ENCODE assay signal across 20 cellular contexts in genomic region chr1:228284521-228284920, GRCh38.
"Had no signal": no experiment of that assay in that cellular context is flagged by ENCODE, and none has a peak within 500 bp of the region (broad histone marks: within the 10 kb centered on the region; RNA-seq: fewer than 3 reads in every experiment).

No MANE protein-coding gene starts in this region.

- ATAC-seq: heart right ventricle; left lung; pancreas; right lobe of liver; stimulated activated effector memory CD8-positive, alpha-beta T cell treated with anti-CD3 and anti-CD28 coated beads, Interleukin-12 subunit alpha, Interleukin-12 subunit beta, amount 100 ng/mL, for 72 hours had no signal

- H3K27ac Mint-ChIP-seq: naive B cell; progenitor cell of endocrine pancreas; stimulated activated effector memory CD8-positive, alpha-beta T cell treated with anti-CD3 and anti-CD28 coated beads, Interleukin-12 subunit alpha, Interleukin-12 subunit beta, amount 100 ng/mL, for 72 hours; stimulated activated naive CD8-positive, alpha-beta T cell treated with anti-CD3 and anti-CD28 coated beads, Interleukin-15, Interleukin-2, amounts not matched to agents 100 ng/mL and 50 ng/mL, for 24 hours had no signal

- H3K27me3 ChIP-seq: colonic mucosa, heart right ventricle, left lung, pancreas, right lobe of liver, tibial artery had no signal

- H3K9me3 Mint-ChIP-seq: naive B cell; neural crest cell; stimulated activated effector memory CD8-positive, alpha-beta T cell treated with anti-CD3 and anti-CD28 coated beads, Interleukin-12 subunit alpha, Interleukin-12 subunit beta, amount 100 ng/mL, for 72 hours; stimulated activated naive CD8-positive, alpha-beta T cell treated with anti-CD3 and anti-CD28 coated beads, Interleukin-15, Interleukin-2, amounts not matched to agents 100 ng/mL and 50 ng/mL, for 24 hours had no signal

- H3K4me3 ChIP-seq: colonic mucosa, heart right ventricle, left lung, lung, pancreas, right lobe of liver, tibial artery had no signal

- H3K4me1 Mint-ChIP-seq: naive B cell, neural crest cell had no signal

- H3K9me3 ChIP-seq: colonic mucosa, heart right ventricle, left lung, pancreas, right lobe of liver, tibial artery had no signal

- FAIRE-seq: islet of Langerhans, pancreas had no signal

- H3K36me3 ChIP-seq: colonic mucosa, pancreas, right lobe of liver had no signal

- H3K4me3 Mint-ChIP-seq: naive B cell; neural crest cell; stimulated activated effector memory CD8-positive, alpha-beta T cell treated with anti-CD3 and anti-CD28 coated beads, Interleukin-12 subunit alpha, Interleukin-12 subunit beta, amount 100 ng/mL, for 72 hours; stimulated activated naive CD8-positive, alpha-beta T cell treated with anti-CD3 and anti-CD28 coated beads, Interleukin-15, Interleukin-2, amounts not matched to agents 100 ng/mL and 50 ng/mL, for 24 hours had no signal

- H3K4me1 ChIP-seq: colonic mucosa, left lung, pancreas, right lobe of liver, tibial artery had no signal

- H3K27me3 Mint-ChIP-seq: naive B cell; progenitor cell of endocrine pancreas; stimulated activated naive CD8-positive, alpha-beta T cell treated with anti-CD3 and anti-CD28 coated beads, Interleukin-15, Interleukin-2, amounts not matched to agents 100 ng/mL and 50 ng/mL, for 24 hours had no signal

- H3K27ac ChIP-seq: colonic mucosa, heart right ventricle, left lung, pancreas, right lobe of liver, tibial artery had no signal

- DNase-seq: caudate nucleus; colonic mucosa; dermis blood vessel endothelial cell; foreskin melanocyte; hypothalamus; mesenchymal stem cell; naive B cell; pancreas; right lobe of liver; stimulated activated CD4-positive, alpha-beta T cell treated with anti-CD3 and anti-CD28 coated beads, Interleukin-4, amount 100 ng/mL, for 1 hour; stimulated activated CD8-positive, alpha-beta memory T cell treated with anti-CD3 and anti-CD28 coated beads, Interleukin-4, amount 100 ng/mL, for 48 hours; tibial artery had no signal
